17 cellular contexts compared by ENCODE assay signal in genomic region chr5:180670157-180670556, GRCh38. TPM values are rescaled to one million over a fixed set of nuclear protein-coding genes. Genes with fewer than 3 reads are reported as not detected.
A peak's percentile ranks its signal among the peaks of the same experiment; 100 is the strongest.
DNase-seq lines count a peak whose midpoint lies in the region; ATAC-seq, FAIRE-seq and TF ChIP-seq lines count a peak whose summit lies in the region.
"Had no signal": no experiment of that assay in that cellular context is flagged by ENCODE, and none has a peak within 500 bp of the region (broad histone marks: within the 10 kb centered on the region; RNA-seq: fewer than 3 reads in every experiment).

No MANE protein-coding gene starts in this region.

- peak overlapping the region; percentile 59 for H3K4me3 Mint-ChIP-seq in activated naive CD8-positive, alpha-beta T cell treated with anti-CD3 and anti-CD28 coated beads, Interleukin-2, amount 10 ng/mL, durations not matched to agents 7 days and 5 days
- H3K4me3 Mint-ChIP-seq in activated naive CD8-positive, alpha-beta T cell treated with anti-CD3 and anti-CD28 coated beads, Interleukin-2, amount 50 U/mL, for 24 hours: no peak overlapping the region
- peak overlapping the region in 1 of 2 donors; percentile 44 for H3K4me3 Mint-ChIP-seq in stimulated activated naive CD8-positive, alpha-beta T cell treated with anti-CD3 and anti-CD28 coated beads, Interleukin-15, amount 100 ng/mL, for 72 hours

- DNase-seq in activated naive CD8-positive, alpha-beta T cell treated with anti-CD3 and anti-CD28 coated beads, Interleukin-2, amount 10 ng/mL, durations not matched to agents 7 days and 5 days: no peak
- DNase-seq in activated naive CD8-positive, alpha-beta T cell treated with anti-CD3 and anti-CD28 coated beads, Interleukin-2, amount 50 U/mL, for 24 hours: no peak
- DNase-seq in Panc1 (ENCODE audit: low read depth, low spot score): no peak
- no peak for DNase-seq in stimulated activated naive CD8-positive, alpha-beta T cell treated with anti-CD3 and anti-CD28 coated beads, Interleukin-15, amount 100 ng/mL, for 72 hours
- no peak for DNase-seq in foreskin keratinocyte
- no peak for DNase-seq in NCI-H1436 treated with DMSO at 0.1 percent for 48 hours (lab: John Stamatoyannopoulos, UW)
- no peak for DNase-seq in activated CD8-positive, alpha-beta memory T cell treated with anti-CD3 and anti-CD28 coated beads for 24 hours
- DNase-seq: GOT3, NCI-H1048, NCI-H510A, psoas muscle had no signal

- intact Hi-C loops in Panc1 (cut with micrococcal nuclease; ENCODE audit: unreplicated experiment): loop anchor here (5.0 kb wide), 1 partner anchor 58 kb away; no protein-coding TSS in a partner anchor

- H3K36me3 ChIP-seq in Panc1 (ENCODE audit: control insufficient read depth, insufficient read depth, low read length): no peaks in the 10 kb centered on the region
- H3K36me3 ChIP-seq: brain microvascular endothelial cell had no signal

- H3K27ac ChIP-seq in Panc1 (ENCODE audit: low read length) (no peak overlapping the region), foreskin keratinocyte (no peak overlapping the region)
- H3K27ac ChIP-seq: brain microvascular endothelial cell, psoas muscle had no signal

- no peaks in the 10 kb centered on the region for H3K9me3 ChIP-seq in Panc1 (ENCODE audit: control insufficient read depth, insufficient read depth, low read depth, low read length)
- H3K9me3 ChIP-seq: psoas muscle had no signal

- peak; percentile 46 for FAIRE-seq in endometrium (lab: Jason Lieb, UNC)

- in situ Hi-C loops in Panc1 (cut with HindIII; ENCODE audit: low pct_unique_long_range_greater_than_20kb, low sequenced_read_pairs): no loop called here

- H3K27me3 ChIP-seq in Panc1 (ENCODE audit: control insufficient read depth, insufficient read depth, low read length) (no peaks in the 10 kb centered on the region; the same call in 1 of the 2 replicates), foreskin keratinocyte (peaks cover 22% of the 10 kb centered on the region)

- H3K4me3 ChIP-seq in Panc1 (ENCODE audit: low read depth in 2 of 2, low read length in 2 of 2): no peak overlapping the region
- H3K4me3 ChIP-seq: psoas muscle had no signal

- peaks cover 17% of the 10 kb centered on the region for H3K27me3 Mint-ChIP-seq in activated naive CD8-positive, alpha-beta T cell treated with anti-CD3 and anti-CD28 coated beads, Interleukin-2, amount 10 ng/mL, durations not matched to agents 7 days and 5 days
- H3K27me3 Mint-ChIP-seq in activated naive CD8-positive, alpha-beta T cell treated with anti-CD3 and anti-CD28 coated beads, Interleukin-2, amount 50 U/mL, for 24 hours: peaks cover 10% of the 10 kb centered on the region
- H3K27me3 Mint-ChIP-seq in stimulated activated naive CD8-positive, alpha-beta T cell treated with anti-CD3 and anti-CD28 coated beads, Interleukin-15, amount 100 ng/mL, for 72 hours: peaks cover 16% of the 10 kb centered on the region

- H3K27ac Mint-ChIP-seq in activated naive CD8-positive, alpha-beta T cell treated with anti-CD3 and anti-CD28 coated beads, Interleukin-2, amount 10 ng/mL, durations not matched to agents 7 days and 5 days: peak overlapping the region; percentile 39
- no peak overlapping the region for H3K27ac Mint-ChIP-seq in activated naive CD8-positive, alpha-beta T cell treated with anti-CD3 and anti-CD28 coated beads, Interleukin-2, amount 50 U/mL, for 24 hours
- peak overlapping the region in 1 of 2 donors; percentile 7 for H3K27ac Mint-ChIP-seq in stimulated activated naive CD8-positive, alpha-beta T cell treated with anti-CD3 and anti-CD28 coated beads, Interleukin-15, amount 100 ng/mL, for 72 hours
- H3K27ac Mint-ChIP-seq: activated CD4-positive, alpha-beta memory T cell treated with anti-CD3 and anti-CD28 coated beads for 36 hours; memory B cell had no signal

- peaks cover 12% of the 10 kb centered on the region for H3K4me1 Mint-ChIP-seq in activated naive CD8-positive, alpha-beta T cell treated with anti-CD3 and anti-CD28 coated beads, Interleukin-2, amount 10 ng/mL, durations not matched to agents 7 days and 5 days
- peaks cover 3% of the 10 kb centered on the region for H3K4me1 Mint-ChIP-seq in activated naive CD8-positive, alpha-beta T cell treated with anti-CD3 and anti-CD28 coated beads, Interleukin-2, amount 50 U/mL, for 24 hours
- peaks cover 25% of the 10 kb centered on the region for H3K4me1 Mint-ChIP-seq in stimulated activated naive CD8-positive, alpha-beta T cell treated with anti-CD3 and anti-CD28 coated beads, Interleukin-15, amount 100 ng/mL, for 72 hours

- TF ChIP-seq CTCF in Panc1 (IDR thresholded peaks at IDR 0.05): no peak
- no peak for TF ChIP-seq CTCF in foreskin keratinocyte (conservative IDR thresholded peaks at IDR 0.05)

- no TSS peak for BruUV-seq in Panc1 (replicated peaks; lab: Mats Ljungman, UMichigan)

- POLR2A ChIA-PET in activated naive CD8-positive, alpha-beta T cell treated with anti-CD3 and anti-CD28 coated beads, Interleukin-2, amount 10 ng/mL, durations not matched to agents 7 days and 5 days (lab: Charles Lee): no interaction called here
- POLR2A ChIA-PET in Panc1 (lab: Charles Lee): no interaction called here

- H3K36me3 Mint-ChIP-seq in activated naive CD8-positive, alpha-beta T cell treated with anti-CD3 and anti-CD28 coated beads, Interleukin-2, amount 10 ng/mL, durations not matched to agents 7 days and 5 days: peaks cover 1% of the 10 kb centered on the region
- no peaks in the 10 kb centered on the region for H3K36me3 Mint-ChIP-seq in activated naive CD8-positive, alpha-beta T cell treated with anti-CD3 and anti-CD28 coated beads, Interleukin-2, amount 50 U/mL, for 24 hours (ENCODE audit: low read depth)
- H3K36me3 Mint-ChIP-seq: activated CD4-positive, alpha-beta memory T cell treated with anti-CD3 and anti-CD28 coated beads for 36 hours; memory B cell had no signal

- no peaks in the 10 kb centered on the region for H3K9me3 Mint-ChIP-seq in activated naive CD8-positive, alpha-beta T cell treated with anti-CD3 and anti-CD28 coated beads, Interleukin-2, amount 10 ng/mL, durations not matched to agents 7 days and 5 days
- H3K9me3 Mint-ChIP-seq in activated naive CD8-positive, alpha-beta T cell treated with anti-CD3 and anti-CD28 coated beads, Interleukin-2, amount 50 U/mL, for 24 hours: no peaks in the 10 kb centered on the region
- H3K9me3 Mint-ChIP-seq in stimulated activated naive CD8-positive, alpha-beta T cell treated with anti-CD3 and anti-CD28 coated beads, Interleukin-15, amount 100 ng/mL, for 72 hours: no peaks in the 10 kb centered on the region
- H3K9me3 Mint-ChIP-seq: activated CD4-positive, alpha-beta memory T cell treated with anti-CD3 and anti-CD28 coated beads for 36 hours; memory B cell had no signal

- CTCF ChIA-PET in Panc1 (lab: Charles Lee): interaction anchor here (0.6 to 2.3 kb wide), 3 partner anchors 49 to 159 kb away, joined by 4 to 9 read pairs (median 8); no protein-coding TSS in a partner anchor

- peak; percentile 13 for ATAC-seq in activated naive CD8-positive, alpha-beta T cell treated with anti-CD3 and anti-CD28 coated beads, Interleukin-2, amount 10 ng/mL, durations not matched to agents 7 days and 5 days (ENCODE audit: low read depth)
- ATAC-seq in activated naive CD8-positive, alpha-beta T cell treated with anti-CD3 and anti-CD28 coated beads, Interleukin-2, amount 50 U/mL, for 24 hours: no peak
- ATAC-seq in Panc1: peak; percentile 22; the same call in 1 of the 2 replicates
- ATAC-seq in stimulated activated naive CD8-positive, alpha-beta T cell treated with anti-CD3 and anti-CD28 coated beads, Interleukin-15, amount 100 ng/mL, for 72 hours: peak; percentile 39
- ATAC-seq in foreskin keratinocyte: no peak
- ATAC-seq: esophagus mucosa, psoas muscle had no signal

- H3K4me1 ChIP-seq in Panc1 (ENCODE audit: control insufficient read depth, insufficient read depth, low read length) (peaks cover 5% of the 10 kb centered on the region), foreskin keratinocyte (no peaks in the 10 kb centered on the region)
- H3K4me1 ChIP-seq: psoas muscle had no signal

RNA-seq across cellular contexts. Expression of gene FLT4, which starts 20.8 kb away (rescaled TPM):
- total RNA-seq in activated naive CD8-positive, alpha-beta T cell treated with anti-CD3 and anti-CD28 coated beads, Interleukin-2, amount 10 ng/mL, durations not matched to agents 7 days and 5 days: 10 to 100 TPM; 11.6 to 13.2 TPM
- total RNA-seq in Panc1 (2021; ENCODE audit: unreplicated experiment) (0.44 TPM), foreskin keratinocyte (0.17 and 0.21 TPM in 2 replicates)
- polyA plus RNA-seq in Panc1 (2012; ENCODE audit: insufficient read length): 1.5 TPM
- polyA plus RNA-seq in foreskin keratinocyte: 0.06 and 0.21 TPM in 2 replicates
- polyA plus RNA-seq: AG04450 had no signal

Comparison
In these comparisons a context has a peak if more than half of its experiments do, and no peak if none do; other contexts are left out.
1. ATAC-seq: peak in activated naive CD8-positive, alpha-beta T cell treated with anti-CD3 and anti-CD28 coated beads, Interleukin-2, amount 10 ng/mL, durations not matched to agents 7 days and 5 days (single experiment), Panc1 (single experiment) and stimulated activated naive CD8-positive, alpha-beta T cell treated with anti-CD3 and anti-CD28 coated beads, Interleukin-15, amount 100 ng/mL, for 72 hours (single experiment); none in activated naive CD8-positive, alpha-beta T cell treated with anti-CD3 and anti-CD28 coated beads, Interleukin-2, amount 50 U/mL, for 24 hours (single experiment) and foreskin keratinocyte (single experiment).